10 cellular contexts compared by ENCODE assay signal in the genomic region with DNA sequence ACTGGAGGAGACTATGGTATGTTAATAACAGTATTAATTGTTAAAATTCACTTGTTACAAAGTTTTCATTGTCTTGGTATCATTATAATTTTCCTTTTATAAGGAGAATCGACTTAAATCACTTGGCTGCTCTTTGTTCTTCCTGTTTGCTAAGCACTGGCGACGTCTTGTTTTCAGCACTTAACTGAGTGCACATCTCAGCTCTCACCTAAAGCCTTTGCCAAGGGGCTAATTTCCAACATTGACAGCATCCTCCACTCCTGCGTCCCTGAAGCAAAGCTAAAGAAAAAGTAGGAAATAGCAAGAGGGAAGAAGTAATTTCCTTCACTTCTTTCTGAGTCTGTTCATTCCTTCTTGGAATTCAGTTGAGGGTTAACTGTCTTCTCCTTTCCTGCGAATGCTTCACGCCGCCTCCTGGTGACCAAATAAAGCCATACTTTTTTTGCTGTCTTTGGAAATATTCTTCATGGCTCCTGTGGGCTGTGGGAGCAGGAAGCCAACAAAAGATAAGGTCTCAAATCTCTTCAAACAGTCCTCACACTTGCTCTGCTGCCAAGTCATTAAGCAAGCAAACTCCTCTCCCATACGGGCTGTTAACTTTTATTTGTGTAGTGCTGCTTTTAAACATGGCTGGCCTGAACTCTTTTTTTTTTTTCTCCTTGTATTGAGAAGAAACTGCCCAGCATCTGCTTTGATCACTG.
A peak's percentile ranks its signal among the peaks of the same experiment; 100 is the strongest.
DNase-seq lines count a peak whose midpoint lies in the region; TF ChIP-seq lines count a peak whose summit lies in the region.
"Had no signal": no experiment of that assay in that cellular context is flagged by ENCODE, and none has a peak within 500 bp of the region (broad histone marks: within the 10 kb centered on the region; RNA-seq: fewer than 3 reads in every experiment).

No MANE protein-coding gene starts in this region.

- CTCF ChIA-PET in MCF 10A (lab: Yijun Ruan, JAX): interaction anchor here (0.6 to 0.8 kb wide), 7 partner anchors 35 to 832 kb away, joined by 3 read pairs; no protein-coding TSS in a partner anchor
- CTCF ChIA-PET in mammary epithelial cell (lab: Charles Lee; ENCODE audit: low non-redundant PET): no interaction called here

- no peaks in the 10 kb centered on the region for H3K27me3 Mint-ChIP-seq in MCF 10A (ENCODE audit: insufficient read depth, unreplicated experiment)

- no peak overlapping the region for H2AFZ ChIP-seq in mammary epithelial cell (ENCODE audit: low read depth, low read length)

- H4K20me1 ChIP-seq in mammary epithelial cell (ENCODE audit: insufficient read depth, low read length): no peaks in the 10 kb centered on the region

- H3K36me3 ChIP-seq in mammary epithelial cell (ENCODE audit: insufficient read depth, low read length) (no peaks in the 10 kb centered on the region), duodenal mucosa (ENCODE audit: control insufficient read depth in 1 of 2, insufficient read depth in 2 of 2, low read length in 2 of 2) (no peaks in the 10 kb centered on the region), mesendoderm (ENCODE audit: control insufficient read depth, insufficient read depth, low read length) (no peaks in the 10 kb centered on the region)
- H3K36me3 ChIP-seq: BE2C had no signal

- H3K9me3 Mint-ChIP-seq in MCF 10A (ENCODE audit: unreplicated experiment): no peaks in the 10 kb centered on the region

- no peak overlapping the region for H2BK5ac ChIP-seq in mesendoderm (ENCODE audit: low read length)

- no peak for TF ChIP-seq CTCF in MCF 10A (IDR thresholded peaks at IDR 0.05; ENCODE audit: unreplicated experiment)
- peak in 1 of 2 donors; percentile 29 for TF ChIP-seq CTCF in mammary epithelial cell (conservative IDR thresholded peaks at IDR 0.05 in 1 of 2, IDR thresholded peaks at IDR 0.05 in 1 of 2; ENCODE audit: extremely low read depth in 1 of 2, insufficient read depth in 1 of 2, low read depth in 1 of 2, low read length in 2 of 2)

- no peak overlapping the region for H2BK15ac ChIP-seq in mesendoderm (replicated peaks; ENCODE audit: low read depth)

- H3K27ac ChIP-seq in mammary epithelial cell (ENCODE audit: insufficient read depth, low read depth, low read length) (no peak overlapping the region), duodenal mucosa (ENCODE audit: low read depth, low read length) (no peak overlapping the region), mesendoderm (ENCODE audit: low read depth, low read length) (peak overlapping the region; percentile 33)

- no peak overlapping the region for H3K27ac Mint-ChIP-seq in MCF 10A (ENCODE audit: low read depth, unreplicated experiment)

- H3K4me2 ChIP-seq in mammary epithelial cell (ENCODE audit: insufficient read depth, low read depth, low read length): no peak overlapping the region
- H3K4me2 ChIP-seq in mesendoderm (ENCODE audit: low read length): no peak overlapping the region

- peak overlapping the region; percentile 38 for H2BK120ac ChIP-seq in mesendoderm (ENCODE audit: low read depth, low read length)

- H2AK5ac ChIP-seq in mesendoderm (ENCODE audit: low read length): no peak overlapping the region

- H3K4ac ChIP-seq in mesendoderm (ENCODE audit: low read depth, low read length): no peak overlapping the region

- H3K4me1 ChIP-seq in mammary epithelial cell (ENCODE audit: insufficient read depth, low read length) (no peaks in the 10 kb centered on the region), duodenal mucosa (ENCODE audit: control insufficient read depth in 1 of 2, insufficient read depth in 2 of 2, low read length in 2 of 2) (peaks cover 24 to 50% of the 10 kb centered on the region in 2 donors), mesendoderm (ENCODE audit: control insufficient read depth, low read depth, low read length) (peaks cover 2% of the 10 kb centered on the region)
- H3K4me1 ChIP-seq: BE2C had no signal

- no peaks in the 10 kb centered on the region for H3K79me1 ChIP-seq in mesendoderm (ENCODE audit: low read length)

- dilution Hi-C loops in mammary epithelial cell (cut with HindIII; ENCODE audit: low sequenced_read_pairs): no loop called here

- H3K4me3 ChIP-seq in mammary epithelial cell (replicated peaks in 1 of 3; ENCODE audit: insufficient read depth in 1 of 3, low read depth in 2 of 3, low read length in 3 of 3) (no peak overlapping the region), duodenal mucosa (ENCODE audit: low read depth in 1 of 2, low read length in 2 of 2) (peak overlapping the region; percentile 0 to 42), mesendoderm (ENCODE audit: low read length) (no peak overlapping the region)

- H3K27me3 ChIP-seq in mammary epithelial cell (ENCODE audit: insufficient read depth, low read length) (no peaks in the 10 kb centered on the region), duodenal mucosa (ENCODE audit: control insufficient read depth in 1 of 2, insufficient read depth in 2 of 2, low read length in 2 of 2) (no peaks in the 10 kb centered on the region), mesendoderm (ENCODE audit: insufficient read depth, low read length, poor library complexity) (no peaks in the 10 kb centered on the region)
- H3K27me3 ChIP-seq: BE2C had no signal

- DNase-seq in MCF 10A (ENCODE audit: unreplicated experiment) (peak; percentile 18), mammary epithelial cell (no peak), mesendoderm (peak; percentile 87), epidermal melanocyte (ENCODE audit: insufficient read length, low spot score) (no peak), GOT3 (lab: John Stamatoyannopoulos, UW) (no peak), NCI-H2107 treated with DMSO at 0.1 percent for 48 hours (lab: John Stamatoyannopoulos, UW; ENCODE audit: unreplicated experiment) (no peak), NCI-H1105 (lab: John Stamatoyannopoulos, UW) (no peak)
- DNase-seq: BE2C, NCI-H1105 treated with DMSO at 0.1 percent for 48 hours had no signal

- H3K23ac ChIP-seq in mesendoderm (ENCODE audit: low read length): no peak overlapping the region

- WGBS in mammary epithelial cell (ENCODE audit: low coverage, missing lambda C conversion rate): 6% methylated on average over 8 of the region's 8 CpGs
- no CpG with 5 or more reads among the region's 8 CpGs for WGBS in mesendoderm (ENCODE audit: extremely low coverage, insufficient coverage, low lambda C conversion rate)

- intact Hi-C loops in MCF 10A (cut with micrococcal nuclease): no loop called here
- intact Hi-C loops in mammary epithelial cell (cut with micrococcal nuclease): no loop called here

- H3K79me2 ChIP-seq in mammary epithelial cell (ENCODE audit: insufficient read depth, low read length) (no peaks in the 10 kb centered on the region), mesendoderm (ENCODE audit: control insufficient read depth, insufficient read depth, low read length) (no peaks in the 10 kb centered on the region)

- peaks cover 19% of the 10 kb centered on the region for H3K4me1 Mint-ChIP-seq in MCF 10A (ENCODE audit: insufficient read depth, unreplicated experiment)

- no TSS peak for BruUV-seq in MCF 10A (replicated peaks; lab: Mats Ljungman, UMichigan)
- BruUV-seq in mammary epithelial cell (replicated peaks; lab: Mats Ljungman, UMichigan): no TSS peak

- H4K8ac ChIP-seq in mesendoderm (ENCODE audit: low read depth, low read length): no peak overlapping the region

- no peaks in the 10 kb centered on the region for H3K9me3 ChIP-seq in mammary epithelial cell (replicated peaks; ENCODE audit: insufficient read depth, low read length)
- H3K9me3 ChIP-seq in duodenal mucosa (ENCODE audit: control insufficient read depth in 1 of 2, low read length in 2 of 2): no peaks in the 10 kb centered on the region
- H3K9me3 ChIP-seq: BE2C had no signal

- in situ Hi-C loops in mammary epithelial cell (cut with MboI; ENCODE audit: low sequenced_read_pairs in 2 of 2): no loop called here

- no peak overlapping the region for H3K4me3 Mint-ChIP-seq in MCF 10A (ENCODE audit: unreplicated experiment)

- no peak overlapping the region for H4K5ac ChIP-seq in mesendoderm (ENCODE audit: low read length)

- H3K56ac ChIP-seq in mesendoderm (ENCODE audit: low read length): no peak overlapping the region

- H3K18ac ChIP-seq in mesendoderm (ENCODE audit: low read length): no peak overlapping the region

- H3K36me3 Mint-ChIP-seq in MCF 10A (ENCODE audit: insufficient read depth, unreplicated experiment): no peaks in the 10 kb centered on the region

- POLR2A ChIA-PET in MCF 10A (lab: Yijun Ruan, JAX): no interaction called here

- H3K9ac ChIP-seq in mammary epithelial cell (ENCODE audit: insufficient read depth, low read length) (no peak overlapping the region), duodenal mucosa (ENCODE audit: low read depth in 1 of 2, low read length in 2 of 2) (no peak overlapping the region), mesendoderm (ENCODE audit: low read length) (no peak overlapping the region)

Comparison
In these comparisons a context has a peak if more than half of its experiments do, and no peak if none do; other contexts are left out.
1. DNase-seq: peak in MCF 10A (single experiment) and mesendoderm (single experiment); none in mammary epithelial cell (single experiment), epidermal melanocyte (single experiment), GOT3 (single experiment), NCI-H2107 treated with DMSO at 0.1 percent for 48 hours (single experiment) and NCI-H1105 (single experiment).
2. H3K4me3 ChIP-seq: peak in duodenal mucosa (2 of 2); none in mammary epithelial cell (0 of 3) and mesendoderm (single experiment).